1 cellular context compared by ENCODE assay signal in genomic region chr19:16258440-16258903, GRCh38.
TF ChIP-seq lines count a peak whose summit lies in the region.

No MANE protein-coding gene starts in this region.

TF ChIP-seq in SK-N-SH, 30 proteins besides CTCF, POLR2A, EP300 and RAD21 (continued from another document):
- no peak for TF ChIP-seq ZBTB33 (IDR thresholded peaks at IDR 0.05; ENCODE audit: borderline replicate concordance, low read depth)
- TF ChIP-seq GATA2 (CRISPR knock-in tag; IDR thresholded peaks at IDR 0.05), result no peak
